ENCODE assay signal across 8 cellular contexts in genomic region chr18:57629399-57629798, GRCh38. TPM values are rescaled to one million over a fixed set of nuclear protein-coding genes. Genes with fewer than 3 reads are reported as not detected.
DNase-seq lines count a peak whose midpoint lies in the region; ATAC-seq, FAIRE-seq and TF ChIP-seq lines count a peak whose summit lies in the region.

No MANE protein-coding gene starts in this region.

- no peak for FAIRE-seq in H1 (lab: Jason Lieb, UNC)

- H3K4me3 ChIP-seq in CD8-positive, alpha-beta T cell (ENCODE audit: low read depth, low read length), result peak overlapping the region; percentile 90
- no peak overlapping the region for H3K4me3 ChIP-seq in Karpas-422 (ENCODE audit: low read length)
- peak overlapping the region in 3 of 4 experiments; percentile 66 to 72 (median 68); a peak in 3 of 8 replicates for H3K4me3 ChIP-seq in H1 (ENCODE audit: extremely low read depth in 1 of 4, insufficient read depth in 2 of 4, low read depth in 3 of 4, low read length in 4 of 4)
- peak overlapping the region; percentile 79 for H3K4me3 ChIP-seq in parathyroid adenoma (ENCODE audit: low read depth, low read length)
- H3K4me3 ChIP-seq in lower leg skin (ENCODE audit: low read depth, poor library complexity, severe bottlenecking), result no peak overlapping the region

- no peaks in the 10 kb centered on the region for H3K9me3 ChIP-seq in CD8-positive, alpha-beta T cell (ENCODE audit: low read length)
- H3K9me3 ChIP-seq in Karpas-422 (ENCODE audit: low read length), result no peaks in the 10 kb centered on the region
- no peaks in the 10 kb centered on the region for H3K9me3 ChIP-seq in H1 (ENCODE audit: insufficient read depth in 2 of 2, low read depth in 1 of 2, low read length in 1 of 2)
- H3K9me3 ChIP-seq in parathyroid adenoma (ENCODE audit: control insufficient read depth, low read length), result no peaks in the 10 kb centered on the region

- POLR2A ChIA-PET in CD8-positive, alpha-beta T cell (lab: Charles Lee), result interaction anchor here (1.7 kb wide), 2 partner anchors 8 to 9 kb away, joined by 5 read pairs; partner anchors contain the start of gene NARS1
- POLR2A ChIA-PET in H1 (lab: Charles Lee; ENCODE audit: partially characterized antibody), result interaction anchor here (0.5 to 2.1 kb wide), 2 partner anchors 8 to 198 kb away, joined by 4 to 8 read pairs; partner anchors contain the start of gene NARS1

- WGBS in H1 (ENCODE audit: extremely low coverage in 1 of 2, insufficient coverage in 1 of 2, insufficient read length in 1 of 2, insufficient replicate concordance in 2 of 2, low coverage in 1 of 2, low lambda C conversion rate in 2 of 2, missing lambda C conversion rate in 1 of 2), 2 experiments, result 94% methylated on average over 9 of the region's 10 CpGs; no CpG with 5 or more reads in 1 of the 2 experiments
- 93 to 94% methylated on average over 10 of the region's 10 CpGs for WGBS in lower leg skin, 2 donors

- CTCF ChIA-PET in CD8-positive, alpha-beta T cell (lab: Charles Lee), result interaction anchor here (1.7 kb wide), 1 partner anchor 7 kb away, joined by 6 read pairs; the partner anchor contains the start of gene NARS1
- CTCF ChIA-PET in H1 (lab: Charles Lee; ENCODE audit: partially characterized antibody), result interaction anchor here (0.6 to 2.4 kb wide), 7 partner anchors 35 to 614 kb away, joined by 3 to 9 read pairs (median 3); no protein-coding TSS in a partner anchor

- no peaks in the 10 kb centered on the region for H3K9me3 Mint-ChIP-seq in CD8-positive, alpha-beta T cell

- H2BK5ac ChIP-seq in H1 (ENCODE audit: low read depth, low read length), result no peak overlapping the region

- H3K79me2 ChIP-seq in Karpas-422 (ENCODE audit: low read length), result peaks cover 9% of the 10 kb centered on the region
- H3K79me2 ChIP-seq in H1 (ENCODE audit: control insufficient read depth in 1 of 2, insufficient read depth in 2 of 2, low read length in 2 of 2), result no peaks in the 10 kb centered on the region
- no peaks in the 10 kb centered on the region for H3K79me2 ChIP-seq in parathyroid adenoma

- H3K36me3 Mint-ChIP-seq in CD8-positive, alpha-beta T cell, result peaks cover 3% of the 10 kb centered on the region

- H4K8ac ChIP-seq in H1 (ENCODE audit: extremely low read depth, insufficient read depth, low read length), result no peak overlapping the region

- no peaks in the 10 kb centered on the region; the same call in 1 of the 2 replicates for H3K23me2 ChIP-seq in H1 (ENCODE audit: low read depth, low read length)

- H3K4me3 Mint-ChIP-seq in CD8-positive, alpha-beta T cell, result peak overlapping the region; percentile 97

- no peak overlapping the region for H3K9ac ChIP-seq in Karpas-422 (ENCODE audit: low read length)
- H3K9ac ChIP-seq in H1 (replicated peaks in 1 of 4; ENCODE audit: extremely low read depth in 1 of 4, low read depth in 3 of 4, low read length in 3 of 4), result no peak overlapping the region
- no peak overlapping the region for H3K9ac ChIP-seq in parathyroid adenoma

- H3K27me3 ChIP-seq in CD8-positive, alpha-beta T cell (ENCODE audit: insufficient read depth, low read length), result no peaks in the 10 kb centered on the region
- H3K27me3 ChIP-seq in Karpas-422 (ENCODE audit: low read length) (no peaks in the 10 kb centered on the region), H1 (replicated peaks in 1 of 4; ENCODE audit: control insufficient read depth in 3 of 4, extremely low read depth in 1 of 4, insufficient read depth in 3 of 4, low read length in 3 of 4) (no peaks in the 10 kb centered on the region), parathyroid adenoma (ENCODE audit: control insufficient read depth, insufficient read depth, low read length) (no peaks in the 10 kb centered on the region)

- TF ChIP-seq RAD21 in H1 (IDR thresholded peaks at IDR 0.05 in 1 of 2, conservative IDR thresholded peaks at IDR 0.05 in 1 of 2; ENCODE audit: low read depth in 2 of 2, low read length in 2 of 2), result no peak

- peak overlapping the region; percentile 37 for H3K27ac Mint-ChIP-seq in CD8-positive, alpha-beta T cell

- no peaks in the 10 kb centered on the region for H3K27me3 Mint-ChIP-seq in CD8-positive, alpha-beta T cell (ENCODE audit: low read depth)

- H3K79me1 ChIP-seq in H1 (ENCODE audit: low read depth, low read length), result no peaks in the 10 kb centered on the region

- no peak for TF ChIP-seq EP300 in H1 (IDR thresholded peaks at IDR 0.05; ENCODE audit: borderline replicate concordance in 1 of 2, low read depth in 2 of 2, low read length in 2 of 2)

- no peak overlapping the region for H2BK120ac ChIP-seq in H1 (replicated peaks; ENCODE audit: low read depth, low read length)

- H3K4ac ChIP-seq in H1 (replicated peaks; ENCODE audit: insufficient read length, low read depth, low read length), result no peak overlapping the region

- no peak overlapping the region for H3K56ac ChIP-seq in H1 (replicated peaks; ENCODE audit: insufficient read length, low read depth, low read length)

- H2AK5ac ChIP-seq in H1 (ENCODE audit: low read depth, low read length), result no peak overlapping the region

- no peak overlapping the region for H4K5ac ChIP-seq in H1 (ENCODE audit: insufficient read length, low read depth, low read length)

- H3K4me1 Mint-ChIP-seq in CD8-positive, alpha-beta T cell (ENCODE audit: low read depth), result peaks cover 16% of the 10 kb centered on the region

- peak overlapping the region; percentile 46 for H3K27ac ChIP-seq in CD8-positive, alpha-beta T cell (ENCODE audit: low read depth, low read length)
- H3K27ac ChIP-seq in Karpas-422 (ENCODE audit: low read length), result no peak overlapping the region
- no peak overlapping the region for H3K27ac ChIP-seq in H1 (ENCODE audit: low read depth, low read length)
- no peak overlapping the region for H3K27ac ChIP-seq in parathyroid adenoma

- H3K9me2 ChIP-seq in Karpas-422 (replicated peaks; ENCODE audit: insufficient read depth, low read length), result no peaks in the 10 kb centered on the region

- H2AFZ ChIP-seq in Karpas-422 (ENCODE audit: low read length), result peak overlapping the region; percentile 91; the same call in 1 of the 2 replicates
- no peak overlapping the region; the same call in 1 of the 2 replicates for H2AFZ ChIP-seq in H1 (ENCODE audit: low read length)
- H2AFZ ChIP-seq in parathyroid adenoma, result peak overlapping the region; percentile 94

- no peaks in the 10 kb centered on the region for H3K36me3 ChIP-seq in CD8-positive, alpha-beta T cell (ENCODE audit: insufficient read depth, low read length)
- H3K36me3 ChIP-seq in Karpas-422 (ENCODE audit: insufficient read depth, low read length) (no peaks in the 10 kb centered on the region), H1 (ENCODE audit: control insufficient read depth in 2 of 4, insufficient read depth in 4 of 4, low read length in 3 of 4) (no peaks in the 10 kb centered on the region; a peak in 1 of 8 replicates), parathyroid adenoma (ENCODE audit: control insufficient read depth, insufficient read depth, low read length) (no peaks in the 10 kb centered on the region)

- no peak overlapping the region for H2BK12ac ChIP-seq in H1 (ENCODE audit: low read depth, low read length)

- TF ChIP-seq POLR2A in H1 (IDR thresholded peaks at IDR 0.05; ENCODE audit: control extremely low read depth in 1 of 2, low read depth in 2 of 2, low read length in 2 of 2), result no peak
- TF ChIP-seq POLR2A in lower leg skin (IDR thresholded peaks at IDR 0.05), result no peak

- intact Hi-C loops in CD8-positive, alpha-beta T cell (cut with DNase I, micrococcal nuclease), result loop anchor here in 1 of 2 experiments (5.0 to 10.0 kb wide), 3 partner anchors 992 to 1725 kb away; partner anchors contain the start of genes LMAN1 and TXNL1
- intact Hi-C loops in lower leg skin (cut with DNase I; ENCODE audit: low total_unique reads), result loop anchor here (10.0 kb wide), 1 partner anchor 175 kb away; the partner anchor contains the start of gene ATP8B1

- TF ChIP-seq CTCF in CD8-positive, alpha-beta T cell (IDR thresholded peaks at IDR 0.05), result no peak
- no peak for TF ChIP-seq CTCF in H1 (IDR thresholded peaks at IDR 0.05; ENCODE audit: control extremely low read depth in 1 of 3, insufficient read depth in 1 of 3, low read depth in 1 of 3, low read length in 3 of 3)
- TF ChIP-seq CTCF in parathyroid adenoma (IDR thresholded peaks at IDR 0.05), result no peak
- no peak for TF ChIP-seq CTCF in lower leg skin (IDR thresholded peaks at IDR 0.05)

- H3K4me1 ChIP-seq in CD8-positive, alpha-beta T cell (ENCODE audit: insufficient read depth, low read length), result peaks cover 15% of the 10 kb centered on the region
- peaks cover 12% of the 10 kb centered on the region for H3K4me1 ChIP-seq in Karpas-422 (ENCODE audit: low read length)
- H3K4me1 ChIP-seq in H1 (replicated peaks in 1 of 4; ENCODE audit: control insufficient read depth in 3 of 4, insufficient read depth in 4 of 4, low read length in 3 of 4), result no peaks in the 10 kb centered on the region; a peak in 1 of 7 replicates
- H3K4me1 ChIP-seq in parathyroid adenoma, result no peaks in the 10 kb centered on the region

- no peak overlapping the region for H3K23ac ChIP-seq in H1 (ENCODE audit: insufficient read length)

- DNase-seq in CD8-positive, alpha-beta T cell, result no peak
- DNase-seq in Karpas-422 (no peak), H1 (ENCODE audit: low read depth in 1 of 2, low spot score in 2 of 2) (no peak), GF-D8 (lab: John Stamatoyannopoulos, UW) (no peak), lower leg skin (ENCODE audit: low spot score in 2 of 2) (no peak)

- no peak overlapping the region for H3K14ac ChIP-seq in H1 (ENCODE audit: insufficient read length)

- H2BK20ac ChIP-seq in H1 (ENCODE audit: low read length), result no peak overlapping the region

- H2BK15ac ChIP-seq in H1 (ENCODE audit: low read length), result 0 out of 2 replicates have a peak overlapping the region, but pooled peaks have one; percentile 40

- no peak overlapping the region for H3K4me2 ChIP-seq in Karpas-422 (ENCODE audit: low read depth, low read length, poor library complexity, severe bottlenecking)
- peak overlapping the region; percentile 37 to 90; a peak in 2 of 4 replicates for H3K4me2 ChIP-seq in H1 (ENCODE audit: insufficient read depth in 1 of 2, low read depth in 2 of 2, low read length in 2 of 2)
- H3K4me2 ChIP-seq in parathyroid adenoma (ENCODE audit: low read length), result peak overlapping the region; percentile 93

- H3K18ac ChIP-seq in H1 (ENCODE audit: extremely low read depth, low read length), result no peak overlapping the region

- ATAC-seq in CD8-positive, alpha-beta T cell, result no peak
- no peak for ATAC-seq in HG02588 (IDR thresholded peaks at IDR 0.05; ENCODE audit: unreplicated experiment)
- ATAC-seq in GM19463 (IDR thresholded peaks at IDR 0.05; ENCODE audit: unreplicated experiment), result no peak

- no peaks in the 10 kb centered on the region for H4K20me1 ChIP-seq in Karpas-422 (ENCODE audit: insufficient read depth, low read depth, low read length)
- no peaks in the 10 kb centered on the region for H4K20me1 ChIP-seq in H1 (replicated peaks in 1 of 2; ENCODE audit: control insufficient read depth in 1 of 2, insufficient read depth in 2 of 2, low read length in 2 of 2)

- no peak overlapping the region for H4K91ac ChIP-seq in H1 (replicated peaks; ENCODE audit: insufficient read length, low read length)

RNA-seq across cellular contexts. Expression of gene NARS1, which starts 7.8 kb away (rescaled TPM):
- total RNA-seq in CD8-positive, alpha-beta T cell, result 100 to 1,000 TPM in 1 of 2 experiments, 10 to 100 TPM in 1; 99.6 to 107 TPM
- total RNA-seq in Karpas-422 (2014; rRNA removed; shearing (Covaris generic); ENCODE audit: low replicate concordance), result 125 and 143 TPM in 2 replicates
- 169 and 171 TPM in 2 replicates for total RNA-seq in H1 (2021; fragmentation: NEBNext Ultra II Directional; extraction: Animal tissue kit (Norgen Biotek cat#: 25700))
- 91.2 and 104 TPM in 2 replicates for polyA plus RNA-seq in H1 (2011; rRNA removed)
- 151 TPM for polyA plus RNA-seq in H1 (2011; cell fraction: cytosol; rRNA removed)
- 69.7 TPM for polyA plus RNA-seq in H1 (2011; cell fraction: nucleus; rRNA removed)
- polyA plus RNA-seq in H1 (2012, experiment 1 of 2), result 134 to 218 TPM (median 147 TPM) in 4 replicates
- 11.3 TPM for polyA plus RNA-seq in H1 (2012, experiment 2 of 2)
- polyA plus RNA-seq in H1 (2013, experiment 1 of 2), result 122 TPM
- 117 TPM for polyA plus RNA-seq in H1 (2013, experiment 2 of 2)
- 153 and 165 TPM in 2 replicates for polyA minus RNA-seq in H1 (2011; rRNA and poly(A)+ RNA removed)
- 148 TPM for polyA minus RNA-seq in H1 (2011; cell fraction: cytosol; rRNA and poly(A)+ RNA removed)
- 96.9 TPM for polyA minus RNA-seq in H1 (2011; cell fraction: nucleus; rRNA and poly(A)+ RNA removed)
- 10 to 100 TPM; 61.6 to 77.4 (median 69.3) TPM for total RNA-seq in lower leg skin

RNA-seq across cellular contexts. Expression of gene FECH, which starts 42.9 kb away (rescaled TPM):
- 10 to 100 TPM; 10.6 to 11.3 TPM for total RNA-seq in CD8-positive, alpha-beta T cell
- 18.8 and 30.4 TPM in 2 replicates for total RNA-seq in Karpas-422 (2014; rRNA removed; shearing (Covaris generic); ENCODE audit: low replicate concordance)
- 20.4 and 26.6 TPM in 2 replicates for total RNA-seq in H1 (2021; fragmentation: NEBNext Ultra II Directional; extraction: Animal tissue kit (Norgen Biotek cat#: 25700))
- 12.3 and 13.1 TPM in 2 replicates for polyA plus RNA-seq in H1 (2011; rRNA removed)
- polyA plus RNA-seq in H1 (2011; cell fraction: cytosol; rRNA removed), result 14.7 TPM
- polyA plus RNA-seq in H1 (2011; cell fraction: nucleus; rRNA removed), result 17.4 TPM
- polyA plus RNA-seq in H1 (2012, experiment 1 of 2), result 16.0 to 21.6 TPM (median 19.7 TPM) in 4 replicates
- polyA plus RNA-seq in H1 (2012, experiment 2 of 2), result 6.1 TPM
- polyA plus RNA-seq in H1 (2013, experiment 1 of 2), result 27.0 TPM
- 27.9 TPM for polyA plus RNA-seq in H1 (2013, experiment 2 of 2)
- 17.0 and 29.3 TPM in 2 replicates for polyA minus RNA-seq in H1 (2011; rRNA and poly(A)+ RNA removed)
- polyA minus RNA-seq in H1 (2011; cell fraction: cytosol; rRNA and poly(A)+ RNA removed), result 15.6 TPM
- 17.5 TPM for polyA minus RNA-seq in H1 (2011; cell fraction: nucleus; rRNA and poly(A)+ RNA removed)
- total RNA-seq in lower leg skin, result 10 to 100 TPM; 22.8 to 75.4 (median 43.6) TPM

Comparison
In these comparisons a context has a peak if more than half of its experiments do, and no peak if none do; other contexts are left out.
1. H3K4me3 ChIP-seq: peak in CD8-positive, alpha-beta T cell (single experiment), H1 (3 of 4) and parathyroid adenoma (single experiment); none in Karpas-422 (single experiment) and lower leg skin (single experiment).